8 cellular contexts compared by ENCODE assay signal in the genomic region with DNA sequence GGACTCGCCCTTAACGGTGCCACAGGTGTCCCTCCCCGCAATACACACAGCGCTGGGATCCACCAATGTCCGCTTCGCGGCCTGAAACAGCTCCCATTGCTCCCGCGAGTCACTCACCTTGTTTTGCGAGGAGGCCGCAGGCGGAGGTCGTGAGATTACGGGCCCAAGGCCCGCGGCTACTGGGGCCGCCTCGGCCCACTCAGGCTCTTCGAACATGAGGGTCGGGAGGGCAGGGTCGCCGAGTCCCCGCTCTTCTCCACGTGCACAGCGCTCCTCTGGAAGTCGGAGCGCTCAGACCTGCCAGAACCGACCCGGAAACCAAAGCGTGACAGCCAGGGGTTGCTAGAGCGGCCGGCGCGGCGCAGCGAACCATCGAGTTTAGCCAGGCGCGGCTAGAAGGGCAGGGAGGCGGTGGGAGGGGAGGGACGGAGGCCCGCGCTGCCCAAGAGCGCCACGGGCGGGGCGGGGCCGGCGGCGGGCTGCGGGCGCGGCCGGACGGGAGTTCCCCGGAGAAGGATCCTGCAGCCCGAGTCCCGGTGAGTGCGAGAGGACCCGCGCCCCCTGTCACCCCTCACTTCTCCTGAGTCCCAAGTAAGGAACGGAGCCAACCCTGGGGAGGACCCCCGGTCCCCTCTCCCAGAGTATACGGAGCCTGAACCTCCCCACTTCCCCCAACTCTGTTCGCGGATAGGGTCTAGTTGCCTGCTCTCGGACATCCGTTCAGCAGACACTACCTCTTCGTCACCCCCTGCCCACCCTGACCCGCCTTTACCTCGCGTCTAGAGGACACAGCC. TPM values are rescaled to one million over a fixed set of nuclear protein-coding genes. Genes with fewer than 3 reads are reported as not detected.
DNase-seq lines count a peak whose midpoint lies in the region; ATAC-seq and TF ChIP-seq lines count a peak whose summit lies in the region.

Gene ILK (plus strand): TSS at position 488 of the 794 bp plus-strand sequence. CDS start 498 bp downstream, outside the sequence.
Gene RRP8 (minus strand): TSS at position 330 of the 794 bp plus-strand sequence. CDS start 114 bp downstream, at position 216.

- H3K27me3 Mint-ChIP-seq in naive thymus-derived CD4-positive, alpha-beta T cell = no peaks in the 10 kb centered on the region
- H3K27me3 Mint-ChIP-seq in stimulated activated memory B cell treated with anti-CD40 and anti-IgM and Interleukin-4, amounts not matched to agents 10 μg/mL and 1 μg/mL and 100 μg/mL, for 72 hours = no peaks in the 10 kb centered on the region

- H3K4me1 ChIP-seq in KMS-11 (ENCODE audit: low read depth, poor library complexity, severe bottlenecking) = peaks cover 48% of the 10 kb centered on the region
- peaks cover 51% of the 10 kb centered on the region in 2 donors for H3K4me1 ChIP-seq in naive thymus-derived CD4-positive, alpha-beta T cell (ENCODE audit: control insufficient read depth in 2 of 2, insufficient read depth in 2 of 2, low read length in 2 of 2)

- H3K27me3 ChIP-seq in KMS-11 (ENCODE audit: insufficient read depth, low read depth) = no peaks in the 10 kb centered on the region
- no peaks in the 10 kb centered on the region for H3K27me3 ChIP-seq in naive thymus-derived CD4-positive, alpha-beta T cell (ENCODE audit: control insufficient read depth in 2 of 2, insufficient read depth in 2 of 2, low read length in 2 of 2)

- no peak within 1 kb of the TSS for H3K27ac Mint-ChIP-seq in naive thymus-derived CD4-positive, alpha-beta T cell
- no peak within 1 kb of the TSS for H3K27ac Mint-ChIP-seq in stimulated activated memory B cell treated with anti-CD40 and anti-IgM and Interleukin-4, amounts not matched to agents 10 μg/mL and 1 μg/mL and 100 μg/mL, for 72 hours

- no peak within 1 kb of the TSS for H3K4me3 Mint-ChIP-seq in naive thymus-derived CD4-positive, alpha-beta T cell
- no peak within 1 kb of the TSS for H3K4me3 Mint-ChIP-seq in stimulated activated memory B cell treated with anti-CD40 and anti-IgM and Interleukin-4, amounts not matched to agents 10 μg/mL and 1 μg/mL and 100 μg/mL, for 72 hours

- no peaks in the 10 kb centered on the region for H4K20me1 ChIP-seq in KMS-11 (ENCODE audit: insufficient read depth)

- ATAC-seq in GM21737 (IDR thresholded peaks at IDR 0.05; ENCODE audit: unreplicated experiment) = peak; percentile 67
- peak; percentile 92 for ATAC-seq in naive thymus-derived CD4-positive, alpha-beta T cell
- peak; percentile 93 for ATAC-seq in stimulated activated memory B cell treated with anti-CD40 and anti-IgM and Interleukin-4, amounts not matched to agents 10 μg/mL and 1 μg/mL and 100 μg/mL, for 72 hours

- no peaks in the 10 kb centered on the region for H3K9me3 ChIP-seq in naive thymus-derived CD4-positive, alpha-beta T cell (ENCODE audit: control insufficient read depth in 2 of 3, low read length in 3 of 3)

- peaks cover 9 to 33% (median 21%) of the 10 kb centered on the region in 7 donors for H3K4me1 Mint-ChIP-seq in naive thymus-derived CD4-positive, alpha-beta T cell
- H3K4me1 Mint-ChIP-seq in stimulated activated memory B cell treated with anti-CD40 and anti-IgM and Interleukin-4, amounts not matched to agents 10 μg/mL and 1 μg/mL and 100 μg/mL, for 72 hours = peaks cover 28% of the 10 kb centered on the region

- CTCF ChIA-PET in naive thymus-derived CD4-positive, alpha-beta T cell (lab: Charles Lee) = interaction anchor here (0.8 to 3.7 kb wide), 19 partner anchors 8 to 152 kb away, joined by 3 to 41 read pairs (median 5); partner anchors contain the start of genes MRPL17, TAF10 and TPP1

- no peaks in the 10 kb centered on the region; the same call in 1 of the 2 replicates for H3K36me3 ChIP-seq in KMS-11 (ENCODE audit: insufficient read depth)
- peaks cover 6 to 48% (median 10%) of the 10 kb centered on the region in 3 experiments for H3K36me3 ChIP-seq in naive thymus-derived CD4-positive, alpha-beta T cell (ENCODE audit: control insufficient read depth in 2 of 3, insufficient read depth in 3 of 3, low read length in 3 of 3)

- POLR2A ChIA-PET in naive thymus-derived CD4-positive, alpha-beta T cell (lab: Charles Lee) = interaction anchor here (0.8 to 10.3 kb wide), 18 partner anchors 9 to 184 kb away, joined by 3 to 170 read pairs (median 6); partner anchors contain the start of genes APBB1, ARFIP2, DCHS1 and MRPL17

- no peaks in the 10 kb centered on the region for H3K9me3 Mint-ChIP-seq in naive thymus-derived CD4-positive, alpha-beta T cell
- no peaks in the 10 kb centered on the region for H3K9me3 Mint-ChIP-seq in stimulated activated memory B cell treated with anti-CD40 and anti-IgM and Interleukin-4, amounts not matched to agents 10 μg/mL and 1 μg/mL and 100 μg/mL, for 72 hours

- peak within 1 kb of the TSS; percentile 84 for H3K9ac ChIP-seq in KMS-11

- H3K4me3 ChIP-seq in KMS-11 (IDR thresholded peaks at IDR 0.05; ENCODE audit: insufficient read depth, low read depth, low read length) = peak within 1 kb of the TSS; percentile 15
- H3K4me3 ChIP-seq in naive thymus-derived CD4-positive, alpha-beta T cell (ENCODE audit: low read length) = peak within 1 kb of the TSS; percentile 85

- peaks cover 67% of the 10 kb centered on the region for H3K79me2 ChIP-seq in KMS-11 (ENCODE audit: insufficient read depth, low read depth)

- H2AFZ ChIP-seq in KMS-11 (ENCODE audit: low read depth) = peak within 1 kb of the TSS; percentile 95

- TF ChIP-seq CTCF in KMS-11 (conservative IDR thresholded peaks at IDR 0.05; ENCODE audit: low read depth, low read length) = no peak

- intact Hi-C loops in naive thymus-derived CD4-positive, alpha-beta T cell (cut with micrococcal nuclease) = loop anchor here (1.0 to 10.0 kb wide), 13 partner anchors 9 to 919 kb away; partner anchors contain the start of genes ARFIP2 (in 2 of the 2), MRPL17 (in 2 of the 2), SMPD1 (in 2 of the 2) and TAF10 (in 2 of the 2)

- peak within 1 kb of the TSS; percentile 56 for H3K27ac ChIP-seq in KMS-11
- peak within 1 kb of the TSS; percentile 86 for H3K27ac ChIP-seq in naive thymus-derived CD4-positive, alpha-beta T cell (ENCODE audit: low read depth, low read length)

- DNase-seq in DMS79 treated with DMSO at 0.1 percent for 48 hours (lab: John Stamatoyannopoulos, UW) = peak; percentile 82
- peak; percentile 90 for DNase-seq in RKO (ENCODE audit: low spot score)
- DNase-seq in activated T-helper 1 cell treated with Interleukin-2 at 50 U/mL for 16 hours (ENCODE audit: low read depth) = peak; percentile 79
- peak; percentile 89 for DNase-seq in fibroblast of gingiva (ENCODE audit: low read depth)
- DNase-seq in naive thymus-derived CD4-positive, alpha-beta T cell = peak; percentile 69 to 86 (median 78)

- H3K36me3 Mint-ChIP-seq in naive thymus-derived CD4-positive, alpha-beta T cell = peaks cover 7 to 31% (median 20%) of the 10 kb centered on the region in 5 donors
- peaks cover 35% of the 10 kb centered on the region for H3K36me3 Mint-ChIP-seq in stimulated activated memory B cell treated with anti-CD40 and anti-IgM and Interleukin-4, amounts not matched to agents 10 μg/mL and 1 μg/mL and 100 μg/mL, for 72 hours

- peak within 1 kb of the TSS; percentile 97 for H3K4me2 ChIP-seq in KMS-11

RNA-seq across cellular contexts. Expression of gene ILK, which starts in this region (rescaled TPM):
- total RNA-seq in naive thymus-derived CD4-positive, alpha-beta T cell = 100 to 1,000 TPM in 1 of 5 experiments, 10 to 100 TPM in 4; 34.4 to 165 (median 89.6) TPM
- polyA plus RNA-seq in naive thymus-derived CD4-positive, alpha-beta T cell = 10 to 100 TPM; 67.8 to 79.7 TPM

RNA-seq across cellular contexts. Expression of gene RRP8, which starts in this region (rescaled TPM):
- total RNA-seq in naive thymus-derived CD4-positive, alpha-beta T cell = 10 to 100 TPM; 21.4 to 37.9 (median 27.9) TPM
- 10 to 100 TPM; 17.2 to 29.1 TPM for polyA plus RNA-seq in naive thymus-derived CD4-positive, alpha-beta T cell

Comparison
In these comparisons a context has a peak if more than half of its experiments do, and no peak if none do; other contexts are left out.
1. Peak in every context shown above with its lines: DNase-seq, ATAC-seq, H3K4me3 ChIP-seq and H3K27ac ChIP-seq.